Comparison of ENCODE assay signal across 8 cellular contexts in the genomic region with DNA sequence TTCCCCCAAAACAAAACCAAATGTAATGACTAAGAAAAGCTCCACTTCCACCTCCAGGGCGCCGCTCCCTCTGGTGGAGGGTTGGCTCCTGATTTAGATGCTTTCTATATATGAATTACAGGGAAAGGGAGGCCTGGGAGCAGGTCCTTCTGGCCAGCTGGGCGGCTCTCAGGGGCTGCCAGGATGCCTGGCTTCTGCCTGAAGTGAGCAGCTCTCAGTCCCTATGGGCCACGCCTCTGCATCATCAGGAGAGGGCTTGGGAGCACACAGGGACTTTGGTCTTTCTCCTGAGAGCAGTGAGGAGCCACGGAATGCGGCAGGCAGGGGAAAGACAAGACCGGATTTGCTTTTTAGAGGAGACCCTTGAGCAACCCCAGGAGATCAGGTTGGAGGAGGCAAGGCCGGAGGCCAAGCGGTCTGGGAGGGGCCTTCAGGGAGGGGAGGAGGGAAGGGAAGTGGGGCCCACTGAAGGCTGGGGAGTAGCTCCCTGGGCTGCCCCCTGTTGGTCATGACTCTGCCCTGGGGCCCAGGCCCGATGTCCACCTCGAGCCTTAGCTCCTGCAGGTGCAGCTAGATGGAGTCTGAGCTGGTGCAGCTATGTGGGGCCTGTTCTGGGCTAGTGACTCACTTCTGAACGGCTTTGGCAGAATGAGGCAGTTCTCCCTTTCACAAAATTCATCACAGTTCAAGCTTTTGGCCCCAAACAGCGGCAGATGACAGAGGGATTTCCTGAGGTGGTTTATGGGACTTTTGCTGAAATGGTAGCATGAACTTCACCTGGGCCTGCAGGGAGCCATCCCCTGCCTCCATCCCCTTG. TPM values are rescaled to one million over a fixed set of nuclear protein-coding genes. Genes with fewer than 3 reads are reported as not detected.
DNase-seq lines count a peak whose midpoint lies in the region; ATAC-seq and TF ChIP-seq lines count a peak whose summit lies in the region.

No MANE protein-coding gene starts in this region.

- H3K4me1 ChIP-seq in osteoblast (ENCODE audit: insufficient read depth, low read length): peaks cover 7% of the 10 kb centered on the region
- H3K4me1 ChIP-seq in upper lobe of right lung: no peaks in the 10 kb centered on the region

- no peaks in the 10 kb centered on the region for H3K9me3 ChIP-seq in osteoblast (ENCODE audit: low read depth, low read length)
- no peaks in the 10 kb centered on the region for H3K9me3 ChIP-seq in upper lobe of right lung

- no peak overlapping the region for H3K27ac ChIP-seq in osteoblast (ENCODE audit: low read depth, low read length)
- H3K27ac ChIP-seq in upper lobe of right lung: no peak overlapping the region

- DNase-seq in activated T-cell treated with anti-CD3 and anti-CD28 coated beads for 24 hours (ENCODE audit: low read depth) (peak; percentile 10), activated T-cell treated with anti-CD3 and anti-CD28 coated beads for 4 hours (no peak), osteoblast (ENCODE audit: insufficient read length, low spot score, missing footprints) (no peak), NCI-H82 treated with DMSO at 0.1 percent for 48 hours (lab: John Stamatoyannopoulos, UW; ENCODE audit: unreplicated experiment) (no peak), upper lobe of right lung (no peak), immature natural killer cell (no peak)
- DNase-seq in activated CD4-positive, alpha-beta memory T cell treated with anti-CD3 and anti-CD28 coated beads, Interleukin-2, amount 10 ng/mL, durations not matched to agents 7 days and 5 days: peak; percentile 30

- POLR2A ChIA-PET in activated CD4-positive, alpha-beta memory T cell treated with anti-CD3 and anti-CD28 coated beads, Interleukin-2, amount 10 ng/mL, durations not matched to agents 7 days and 5 days (lab: Charles Lee): interaction anchor here (1.2 kb wide), 1 partner anchor 11 kb away, joined by 3 read pairs; the partner anchor contains the start of gene GRHPR

- TF ChIP-seq CTCF in osteoblast (IDR thresholded peaks at IDR 0.05; ENCODE audit: extremely low read depth, low read depth, low read length): peak; percentile 56
- no peak for TF ChIP-seq CTCF in upper lobe of right lung (IDR thresholded peaks at IDR 0.05)

- H3K27ac Mint-ChIP-seq in activated CD4-positive, alpha-beta memory T cell treated with anti-CD3 and anti-CD28 coated beads, Interleukin-2, amount 10 ng/mL, durations not matched to agents 7 days and 5 days: no peak overlapping the region
- H3K27ac Mint-ChIP-seq in immature natural killer cell: no peak overlapping the region

- no peak overlapping the region for H3K4me2 ChIP-seq in osteoblast (ENCODE audit: insufficient read depth, low read length)

- H3K27me3 ChIP-seq in osteoblast (ENCODE audit: insufficient read depth, low read length): peaks cover 6% of the 10 kb centered on the region
- no peaks in the 10 kb centered on the region for H3K27me3 ChIP-seq in upper lobe of right lung

- ATAC-seq in HG02870 (IDR thresholded peaks at IDR 0.05; ENCODE audit: unreplicated experiment): peak; percentile 37
- no peak for ATAC-seq in upper lobe of right lung

- intact Hi-C loops in upper lobe of right lung (cut with DNase I): no loop called here

- no peaks in the 10 kb centered on the region for H3K79me2 ChIP-seq in osteoblast (ENCODE audit: insufficient read depth, low read length)

- no peaks in the 10 kb centered on the region for H4K20me1 ChIP-seq in osteoblast (ENCODE audit: insufficient read depth, low read length)

- no peak overlapping the region for H3K4me3 Mint-ChIP-seq in activated CD4-positive, alpha-beta memory T cell treated with anti-CD3 and anti-CD28 coated beads, Interleukin-2, amount 10 ng/mL, durations not matched to agents 7 days and 5 days
- no peak overlapping the region for H3K4me3 Mint-ChIP-seq in immature natural killer cell

- H3K4me1 Mint-ChIP-seq in activated CD4-positive, alpha-beta memory T cell treated with anti-CD3 and anti-CD28 coated beads, Interleukin-2, amount 10 ng/mL, durations not matched to agents 7 days and 5 days: peaks cover 39% of the 10 kb centered on the region
- peaks cover 4 to 7% of the 10 kb centered on the region in 2 donors for H3K4me1 Mint-ChIP-seq in immature natural killer cell

- H3K36me3 Mint-ChIP-seq in activated CD4-positive, alpha-beta memory T cell treated with anti-CD3 and anti-CD28 coated beads, Interleukin-2, amount 10 ng/mL, durations not matched to agents 7 days and 5 days (ENCODE audit: low read depth): no peaks in the 10 kb centered on the region
- peaks cover 0 to 5% (median 0%) of the 10 kb centered on the region in 3 donors for H3K36me3 Mint-ChIP-seq in immature natural killer cell

- no peaks in the 10 kb centered on the region for H3K9me3 Mint-ChIP-seq in activated CD4-positive, alpha-beta memory T cell treated with anti-CD3 and anti-CD28 coated beads, Interleukin-2, amount 10 ng/mL, durations not matched to agents 7 days and 5 days
- H3K9me3 Mint-ChIP-seq in immature natural killer cell: no peaks in the 10 kb centered on the region

- peaks cover 28% of the 10 kb centered on the region for H3K27me3 Mint-ChIP-seq in activated CD4-positive, alpha-beta memory T cell treated with anti-CD3 and anti-CD28 coated beads, Interleukin-2, amount 10 ng/mL, durations not matched to agents 7 days and 5 days
- peaks cover 0 to 5% (median 5%) of the 10 kb centered on the region in 3 donors for H3K27me3 Mint-ChIP-seq in immature natural killer cell (ENCODE audit: low read depth in 3 of 3)

- no peak overlapping the region for H2AFZ ChIP-seq in osteoblast (ENCODE audit: low read length)

- CTCF ChIA-PET in activated CD4-positive, alpha-beta memory T cell treated with anti-CD3 and anti-CD28 coated beads, Interleukin-2, amount 10 ng/mL, durations not matched to agents 7 days and 5 days (lab: Charles Lee): interaction anchor here (0.6 to 1.5 kb wide), 4 partner anchors 212 to 420 kb away, joined by 3 to 7 read pairs (median 4); no protein-coding TSS in a partner anchor

- H3K4me3 ChIP-seq in osteoblast (ENCODE audit: insufficient read depth, low read length) (no peak overlapping the region), upper lobe of right lung (no peak overlapping the region)

- H3K36me3 ChIP-seq in osteoblast (ENCODE audit: insufficient read depth, low read length) (no peaks in the 10 kb centered on the region), upper lobe of right lung (no peaks in the 10 kb centered on the region)

RNA-seq across cellular contexts. Expression of gene GRHPR, which starts 11.3 kb away (rescaled TPM):
- 10 to 100 TPM; 51.2 to 51.5 TPM for total RNA-seq in activated CD4-positive, alpha-beta memory T cell treated with anti-CD3 and anti-CD28 coated beads, Interleukin-2, amount 10 ng/mL, durations not matched to agents 7 days and 5 days
- total RNA-seq in osteoblast (149 and 165 TPM in 2 replicates), upper lobe of right lung (65.0 TPM)
- polyA plus RNA-seq in immature natural killer cell: 100 to 1,000 TPM in 1 of 3 donors, 10 to 100 TPM in 2; 78.3 to 141 (median 84.9) TPM

RNA-seq across cellular contexts. Expression of gene ZBTB5, which starts 54.1 kb away (rescaled TPM):
- 10 to 100 TPM; 10.5 to 10.6 TPM for total RNA-seq in activated CD4-positive, alpha-beta memory T cell treated with anti-CD3 and anti-CD28 coated beads, Interleukin-2, amount 10 ng/mL, durations not matched to agents 7 days and 5 days
- total RNA-seq in osteoblast (10.9 and 11.6 TPM in 2 replicates), upper lobe of right lung (10.1 TPM)
- polyA plus RNA-seq in immature natural killer cell: 1 to 10 TPM in 1 of 3 donors, under 1 TPM in 1, not detected in 1; 0.72 to 1.2 TPM

Comparison
In these comparisons a context has a peak if more than half of its experiments do, and no peak if none do; other contexts are left out.
1. DNase-seq: peak in activated T-cell treated with anti-CD3 and anti-CD28 coated beads for 24 hours (single experiment) and activated CD4-positive, alpha-beta memory T cell treated with anti-CD3 and anti-CD28 coated beads, Interleukin-2, amount 10 ng/mL, durations not matched to agents 7 days and 5 days (single experiment); none in activated T-cell treated with anti-CD3 and anti-CD28 coated beads for 4 hours (single experiment), osteoblast (single experiment), NCI-H82 treated with DMSO at 0.1 percent for 48 hours (single experiment), upper lobe of right lung (single experiment) and immature natural killer cell (0 of 3).